15 cellular contexts compared by ENCODE assay signal in genomic region chr5:102747386-102748166, GRCh38. TPM values are rescaled to one million over a fixed set of nuclear protein-coding genes. Genes with fewer than 3 reads are reported as not detected.
DNase-seq lines count a peak whose midpoint lies in the region; ATAC-seq and TF ChIP-seq lines count a peak whose summit lies in the region.
"Had no signal": no experiment of that assay in that cellular context is flagged by ENCODE, and none has a peak within 500 bp of the region (broad histone marks: within the 10 kb centered on the region; RNA-seq: fewer than 3 reads in every experiment).

No MANE protein-coding gene starts in this region.

- no peaks in the 10 kb centered on the region for H3K36me3 ChIP-seq in neural progenitor cell

- DNase-seq in activated CD4-positive, alpha-beta T cell treated with anti-CD3 and anti-CD28 coated beads for 36 hours: no peak
- DNase-seq in activated CD4-positive, alpha-beta T cell treated with anti-CD3 and anti-CD28 coated beads, Interleukin-2, amount 50 U/mL, for 4 hours: no peak
- DNase-seq in neural progenitor cell (ENCODE audit: low spot score): no peak
- DNase-seq in CD14-positive monocyte (ENCODE audit: low spot score): no peak
- no peak for DNase-seq in SKM-1 treated with dmso at 0.1 percent for 144 hours (lab: John Stamatoyannopoulos, UW; ENCODE audit: unreplicated experiment)
- DNase-seq in hypothalamus (lab: John Stamatoyannopoulos, UW): no peak
- DNase-seq: body of pancreas; Calu3; KG1; NCI-H2107; stimulated activated CD4-positive, alpha-beta T cell treated with anti-CD3 and anti-CD28 coated beads, Interleukin-1b, Interleukin-23, amount 100 ng/mL, for 48 hours had no signal

- H3K36me3 Mint-ChIP-seq in activated CD4-positive, alpha-beta T cell treated with anti-CD3 and anti-CD28 coated beads for 36 hours (ENCODE audit: low read depth): no peaks in the 10 kb centered on the region
- peaks cover 4% of the 10 kb centered on the region for H3K36me3 Mint-ChIP-seq in neural progenitor cell
- no peaks in the 10 kb centered on the region for H3K36me3 Mint-ChIP-seq in CD14-positive monocyte

- no peak overlapping the region for H3K9ac ChIP-seq in neural progenitor cell
- H3K9ac ChIP-seq: parathyroid adenoma had no signal

- H3K4me3 ChIP-seq in neural progenitor cell: no peak overlapping the region
- H3K4me3 ChIP-seq: body of pancreas had no signal

- H3K79me2 ChIP-seq in neural progenitor cell (ENCODE audit: low read depth): no peaks in the 10 kb centered on the region
- H3K79me2 ChIP-seq: parathyroid adenoma had no signal

- no peaks in the 10 kb centered on the region for H3K9me3 Mint-ChIP-seq in activated CD4-positive, alpha-beta T cell treated with anti-CD3 and anti-CD28 coated beads for 36 hours (ENCODE audit: low read depth)
- H3K9me3 Mint-ChIP-seq in neural progenitor cell (peaks cover 2% of the 10 kb centered on the region), CD14-positive monocyte (peaks cover 0 to 5% (median 4%) of the 10 kb centered on the region in 7 donors)

- POLR2A ChIA-PET in activated CD4-positive, alpha-beta T cell treated with anti-CD3 and anti-CD28 coated beads for 36 hours (lab: Charles Lee): interaction anchor here (0.6 kb wide), 1 partner anchor 20 kb away, joined by 3 read pairs; no protein-coding TSS in a partner anchor

- intact Hi-C loops in activated CD4-positive, alpha-beta T cell treated with anti-CD3 and anti-CD28 coated beads for 36 hours (cut with DNase I, micrococcal nuclease): no loop called here
- intact Hi-C loops in CD14-positive monocyte (cut with micrococcal nuclease): no loop called here

- CTCF ChIA-PET in activated CD4-positive, alpha-beta T cell treated with anti-CD3 and anti-CD28 coated beads for 36 hours (lab: Charles Lee): interaction anchor here (0.8 to 1.5 kb wide), 5 partner anchors 9 to 392 kb away, joined by 3 to 5 read pairs (median 3); no protein-coding TSS in a partner anchor

- no peak overlapping the region for H3K27ac ChIP-seq in neural progenitor cell
- H3K27ac ChIP-seq: body of pancreas, parathyroid adenoma had no signal

- no peaks in the 10 kb centered on the region for H3F3A ChIP-seq in neural progenitor cell (ENCODE audit: low read depth)

- no peaks in the 10 kb centered on the region for H3K27me3 Mint-ChIP-seq in activated CD4-positive, alpha-beta T cell treated with anti-CD3 and anti-CD28 coated beads for 36 hours
- H3K27me3 Mint-ChIP-seq in neural progenitor cell (ENCODE audit: insufficient read depth, low read depth) (peaks cover 4% of the 10 kb centered on the region), CD14-positive monocyte (ENCODE audit: low read depth in 3 of 3) (peaks cover 0 to 3% (median 2%) of the 10 kb centered on the region in 3 donors)

- H3K27ac Mint-ChIP-seq in activated CD4-positive, alpha-beta T cell treated with anti-CD3 and anti-CD28 coated beads for 36 hours: no peak overlapping the region
- H3K27ac Mint-ChIP-seq in neural progenitor cell (peak overlapping the region; percentile 3), CD14-positive monocyte (no peak overlapping the region)

- peaks cover 13% of the 10 kb centered on the region for H3K4me1 Mint-ChIP-seq in activated CD4-positive, alpha-beta T cell treated with anti-CD3 and anti-CD28 coated beads for 36 hours
- H3K4me1 Mint-ChIP-seq in neural progenitor cell (peaks cover 80% of the 10 kb centered on the region), CD14-positive monocyte (no peaks in the 10 kb centered on the region)

- no peak overlapping the region for H2AFZ ChIP-seq in neural progenitor cell (replicated peaks)
- H2AFZ ChIP-seq: parathyroid adenoma had no signal

- no peaks in the 10 kb centered on the region for H3K9me3 ChIP-seq in neural progenitor cell (ENCODE audit: low read depth)
- H3K9me3 ChIP-seq: body of pancreas had no signal

- H4K20me1 ChIP-seq in neural progenitor cell (ENCODE audit: low read depth): no peaks in the 10 kb centered on the region

- H3K4me1 ChIP-seq in neural progenitor cell: peaks cover 10% of the 10 kb centered on the region
- H3K4me1 ChIP-seq: body of pancreas, parathyroid adenoma had no signal

- no peak overlapping the region for H3K4me3 Mint-ChIP-seq in activated CD4-positive, alpha-beta T cell treated with anti-CD3 and anti-CD28 coated beads for 36 hours
- H3K4me3 Mint-ChIP-seq in neural progenitor cell (no peak overlapping the region), CD14-positive monocyte (no peak overlapping the region)

- peak; percentile 58 for ATAC-seq in activated CD4-positive, alpha-beta T cell treated with anti-CD3 and anti-CD28 coated beads for 36 hours
- ATAC-seq in GM21529 (IDR thresholded peaks at IDR 0.05; ENCODE audit: unreplicated experiment): peak; percentile 76
- ATAC-seq in HG03159 (IDR thresholded peaks at IDR 0.05; ENCODE audit: unreplicated experiment): peak; percentile 60
- ATAC-seq: body of pancreas, Panc1 had no signal

- peaks cover under 1% of the 10 kb centered on the region for H3K27me3 ChIP-seq in neural progenitor cell

- no peak for TF ChIP-seq CTCF in neural progenitor cell (IDR thresholded peaks at IDR 0.05)
- TF ChIP-seq CTCF in CD14-positive monocyte (IDR thresholded peaks at IDR 0.05): no peak

- H3K4me2 ChIP-seq in neural progenitor cell: no peak overlapping the region

RNA-seq across cellular contexts. Expression of gene PAM, which starts 7.5 kb away (rescaled TPM):
- 10 to 100 TPM; 54.0 to 68.3 TPM for total RNA-seq in activated CD4-positive, alpha-beta T cell treated with anti-CD3 and anti-CD28 coated beads for 36 hours
- total RNA-seq in neural progenitor cell (ENCODE audit: low replicate concordance): 157 and 246 TPM in 2 replicates
- polyA plus RNA-seq in CD14-positive monocyte: 10 to 100 TPM; 11.8 to 27.4 TPM
